20 cellular contexts compared by ENCODE assay signal in the genomic region with DNA sequence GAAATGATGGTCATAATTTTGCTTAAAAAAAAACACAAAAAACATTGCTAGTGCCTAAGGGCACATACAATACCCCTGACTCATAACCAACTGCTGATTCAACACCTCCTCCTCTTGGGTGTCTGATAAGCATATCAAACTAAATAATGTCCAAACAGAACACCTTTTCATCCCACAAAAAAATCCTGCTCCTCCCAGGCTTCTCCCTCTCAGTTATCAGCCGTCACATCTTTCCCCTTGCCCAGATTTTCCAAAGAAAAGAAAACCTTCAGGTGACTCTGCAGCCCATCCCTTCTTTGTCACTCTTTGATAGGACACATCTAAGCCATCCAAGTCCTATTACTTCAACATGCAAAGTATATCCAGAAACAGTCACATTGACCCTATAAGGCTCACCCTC. TPM values are rescaled to one million over a fixed set of nuclear protein-coding genes. Genes with fewer than 3 reads are reported as not detected.
A peak's percentile ranks its signal among the peaks of the same experiment; 100 is the strongest.
DNase-seq lines count a peak whose midpoint lies in the region; ATAC-seq, FAIRE-seq and TF ChIP-seq lines count a peak whose summit lies in the region.
"Had no signal": no experiment of that assay in that cellular context is flagged by ENCODE, and none has a peak within 500 bp of the region (broad histone marks: within the 10 kb centered on the region; RNA-seq: fewer than 3 reads in every experiment).

No MANE protein-coding gene starts in this region.

- POLR2A ChIA-PET in K562 (lab: Yijun Ruan, JAX) = interaction anchor here (0.6 to 0.7 kb wide), 2 partner anchors 259 to 858 kb away, joined by 3 to 6 read pairs; no protein-coding TSS in a partner anchor

- no peak for TF ChIP-seq EP300 in K562 (IDR thresholded peaks at IDR 0.05; ENCODE audit: low read length)

- no peak for FAIRE-seq in K562 (lab: Jason Lieb, UNC)

- peaks cover 66% of the 10 kb centered on the region for H3K79me2 ChIP-seq in K562 (ENCODE audit: control insufficient read depth, insufficient read depth, low read length)

- H3K9me3 ChIP-seq in K562 (replicated peaks; ENCODE audit: control insufficient read depth, insufficient read depth, low read depth, low read length) (no peaks in the 10 kb centered on the region), HAP-1 (no peaks in the 10 kb centered on the region)
- H3K9me3 ChIP-seq: neutrophil, upper lobe of left lung had no signal

- WGBS in K562 (ENCODE audit: insufficient coverage, low coverage, missing lambda C conversion rate) = no CpG with 5 or more reads among the region's 1 CpG

- intact Hi-C loops in K562 (cut with micrococcal nuclease) = no loop called here

- no peak overlapping the region for H3K9ac ChIP-seq in K562 (ENCODE audit: insufficient read depth in 1 of 2, low read depth in 2 of 2, low read length in 2 of 2)

- no peak overlapping the region for H3K4me2 ChIP-seq in K562 (ENCODE audit: insufficient read depth, low read length)

- H4K20me1 ChIP-seq in K562 (replicated peaks; ENCODE audit: control insufficient read depth, insufficient read depth, low read length) = no peaks in the 10 kb centered on the region

- TF ChIP-seq RAD21 in K562 (CRISPR knock-in tag; conservative IDR thresholded peaks at IDR 0.05 in 1 of 2, IDR thresholded peaks at IDR 0.05 in 1 of 2) = no peak

- TF ChIP-seq CTCF in K562 (IDR thresholded peaks at IDR 0.05 in 2 of 3, conservative IDR thresholded peaks at IDR 0.05 in 1 of 3; ENCODE audit: insufficient read depth in 2 of 3, low read depth in 1 of 3, low read length in 3 of 3) = no peak

- no peak overlapping the region for H2AFZ ChIP-seq in K562 (ENCODE audit: low read depth, low read length)

- in situ Hi-C loops in K562 (cut with MboI) (no loop called here), HAP-1 (cut with MboI; ENCODE audit: low sequenced_read_pairs) (no loop called here)

- H3K27ac ChIP-seq in K562 (ENCODE audit: extremely low read depth, low read depth, low read length) = no peak overlapping the region
- H3K27ac ChIP-seq: epithelial cell of prostate, neutrophil, upper lobe of left lung had no signal

- H3K36me3 ChIP-seq in K562 (ENCODE audit: control insufficient read depth, insufficient read depth, low read length) = peaks cover 3% of the 10 kb centered on the region; the same call in 1 of the 3 replicates
- no peaks in the 10 kb centered on the region for H3K36me3 ChIP-seq in HAP-1 (replicated peaks)
- H3K36me3 ChIP-seq: neutrophil, upper lobe of left lung had no signal

- no peak for TF ChIP-seq POLR2A in K562 (conservative IDR thresholded peaks at IDR 0.05)

- H3K4me1 ChIP-seq in K562 (replicated peaks in 1 of 2; ENCODE audit: control insufficient read depth in 2 of 2, insufficient read depth in 2 of 2, low read length in 2 of 2) = peaks cover 0 to 9% of the 10 kb centered on the region in 2 experiments; a peak in 3 of 5 replicates
- no peaks in the 10 kb centered on the region for H3K4me1 ChIP-seq in HAP-1
- H3K4me1 ChIP-seq: upper lobe of left lung had no signal

- H3K9me1 ChIP-seq in K562 (ENCODE audit: control insufficient read depth, insufficient read depth, low read length) = no peaks in the 10 kb centered on the region

- H3K27me3 ChIP-seq in K562 (ENCODE audit: control insufficient read depth in 2 of 2, insufficient read depth in 2 of 2, low read length in 2 of 2) (no peaks in the 10 kb centered on the region), HAP-1 (ENCODE audit: low read depth) (no peaks in the 10 kb centered on the region)
- H3K27me3 ChIP-seq: neutrophil, upper lobe of left lung had no signal

- DNase-seq in EL (peak; percentile 77), M059J (ENCODE audit: low read depth) (peak; percentile 68), K562 (ENCODE audit: extremely low read depth in 1 of 4, low spot score in 3 of 4) (no peak), kidney tubule cell (ENCODE audit: low spot score) (peak; percentile 70), NCI-H1694 (lab: John Stamatoyannopoulos, UW) (no peak), HAP-1 (ENCODE audit: low spot score in 2 of 2) (no peak)
- DNase-seq in stimulated activated CD4-positive, alpha-beta T cell treated with anti-CD3 and anti-CD28 coated beads, Interleukin-4, amount 100 ng/mL, for 1 hour = no peak
- DNase-seq: activated B cell treated with CpG ODN at 0.5 μM for 24 hours; activated T-cell treated with anti-CD3 and anti-CD28 coated beads, Interleukin-2, amount 50 U/mL, for 48 hours; CD8-positive, alpha-beta memory T cell; cortex of kidney; NCI-H187; NCI-H446 treated with DMSO at 0.1 percent for 48 hours; SIG-M5; T-helper 2 cell; upper lobe of left lung had no signal

- CTCF ChIA-PET in K562 (lab: Yijun Ruan, JAX; ENCODE audit: low intra/inter-chr PET ratio) = no interaction called here

- ATAC-seq in K562 (no peak), GM18511 (IDR thresholded peaks at IDR 0.05; ENCODE audit: unreplicated experiment) (no peak)
- ATAC-seq: left lobe of liver had no signal

- H3K4me3 ChIP-seq in K562 (no peak overlapping the region), HAP-1 (no peak overlapping the region)
- H3K4me3 ChIP-seq: upper lobe of left lung had no signal

- BruUV-seq in K562 (replicated peaks; lab: Mats Ljungman, UMichigan) = no TSS peak

TF ChIP-seq in K562, 482 proteins besides CTCF, POLR2A, EP300 and RAD21:
- TF ChIP-seq JUND (IDR thresholded peaks at IDR 0.05; ENCODE audit: borderline replicate concordance, low read depth, low read length) = peak; percentile 25; the same call in 1 of the 2 replicates
- no peak for TF ChIP-seq JUND (tag; IDR thresholded peaks at IDR 0.05; ENCODE audit: borderline replicate concordance, low read depth, low read length)
- 0 out of 2 replicates have a peak, but pooled peaks have one; percentile 21 for TF ChIP-seq ARID1B (IDR thresholded peaks at IDR 0.05)
- peak; percentile 72 for TF ChIP-seq FOSL1 (tag; conservative IDR thresholded peaks at IDR 0.05)
- no peak for TF ChIP-seq ERF (CRISPR knock-in tag; IDR thresholded peaks at IDR 0.05)
- TF ChIP-seq CBFA2T3 (IDR thresholded peaks at IDR 0.05) = peak; percentile 11; the same call in 1 of the 2 replicates

RNA-seq across cellular contexts. Expression of gene ABCC4, which starts 46.9 kb away (rescaled TPM):
- 15.4 and 20.6 TPM in 2 replicates for total RNA-seq in M059J (2014; rRNA removed; shearing (Covaris generic))
- total RNA-seq in K562 (2011; cell fraction: chromatin; rRNA removed; ENCODE audit: low replicate concordance) = 171 and 231 TPM in 2 replicates
- total RNA-seq in K562 (2011; cell fraction: nucleolus; rRNA removed) = 78.9 and 97.5 TPM in 2 replicates
- total RNA-seq in K562 (2011; cell fraction: nucleoplasm; rRNA removed) = 124 and 134 TPM in 2 replicates
- 21.7 and 25.7 TPM in 2 replicates for total RNA-seq in K562 (2014; rRNA removed)
- total RNA-seq in K562 (2014; rRNA removed; fragmentation: Illumina TruSeq; extraction: Trizol) = 37.2 and 42.3 TPM in 2 replicates
- total RNA-seq in K562 (2015; rRNA removed; fragmentation: Illumina TruSeq; extraction: Trizol) = 22.8 and 25.4 TPM in 2 replicates
- total RNA-seq in K562 (2021) = 35.8 and 37.3 TPM in 2 replicates
- polyA plus RNA-seq in K562 (2011; rRNA removed) = 34.4 and 46.1 TPM in 2 replicates
- 14.7 and 26.7 TPM in 2 replicates for polyA plus RNA-seq in K562 (2011; cell fraction: cytosol; rRNA removed)
- 20.7 and 26.2 TPM in 2 replicates for polyA plus RNA-seq in K562 (2011; cell fraction: nucleus; rRNA removed)
- 16.4 and 18.6 TPM in 2 replicates for polyA plus RNA-seq in K562 (2012)
- polyA plus RNA-seq in K562 (2014; fragmentation: Illumina TruSeq; extraction: Trizol) = 24.3 and 26.9 TPM in 2 replicates
- polyA plus RNA-seq in K562 (2014; fragmentation: Nextera tagmentation; extraction: Ambion mirVana) = 10 to 100 TPM in 1 of 2 experiments, 1 to 10 TPM in 1; 9.4 to 10.5 TPM
- polyA plus RNA-seq in K562 (2014; rRNA removed) = 16.7 and 19.5 TPM in 2 replicates
- 125 and 134 TPM in 2 replicates for polyA minus RNA-seq in K562 (2011; rRNA and poly(A)+ RNA removed)
- 43.1 and 44.1 TPM in 2 replicates for polyA minus RNA-seq in K562 (2011; cell fraction: cytosol; rRNA and poly(A)+ RNA removed)
- 48.1 and 77.4 TPM in 2 replicates for polyA minus RNA-seq in K562 (2011; cell fraction: nucleus; rRNA and poly(A)+ RNA removed)

Comparison
In these comparisons a context has a peak if more than half of its experiments do, and no peak if none do; other contexts are left out.
1. DNase-seq: peak in EL (single experiment), M059J (single experiment) and kidney tubule cell (single experiment); none in K562 (0 of 4), NCI-H1694 (single experiment), stimulated activated CD4-positive, alpha-beta T cell treated with anti-CD3 and anti-CD28 coated beads, Interleukin-4, amount 100 ng/mL, for 1 hour (single experiment) and HAP-1 (0 of 2).